10 cellular contexts compared by ENCODE assay signal in the genomic region with DNA sequence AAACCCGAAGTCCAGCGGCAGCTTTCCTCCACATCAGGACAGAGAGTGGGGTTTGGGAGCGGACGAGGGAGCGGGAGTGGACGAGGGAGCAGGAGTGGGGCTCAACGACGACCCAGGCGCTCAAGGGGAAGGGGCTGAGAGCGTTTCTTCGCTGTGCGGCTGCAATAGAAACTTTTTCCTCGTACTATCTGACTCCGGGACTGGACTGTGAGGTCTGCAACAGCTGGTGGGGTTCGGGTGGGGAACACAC. TPM values are rescaled to one million over a fixed set of nuclear protein-coding genes. Genes with fewer than 3 reads are reported as not detected.
A peak's percentile ranks its signal among the peaks of the same experiment; 100 is the strongest.
DNase-seq lines count a peak whose midpoint lies in the region; ATAC-seq and TF ChIP-seq lines count a peak whose summit lies in the region.
"Had no signal": no experiment of that assay in that cellular context is flagged by ENCODE, and none has a peak within 500 bp of the region (broad histone marks: within the 10 kb centered on the region; RNA-seq: fewer than 3 reads in every experiment).

No MANE protein-coding gene starts in this region.

- H3K9me3 Mint-ChIP-seq in activated naive CD8-positive, alpha-beta T cell treated with anti-CD3 and anti-CD28 coated beads, Interleukin-2, amount 10 ng/mL, durations not matched to agents 7 days and 5 days: no peaks in the 10 kb centered on the region

- H3K36me3 Mint-ChIP-seq in activated naive CD8-positive, alpha-beta T cell treated with anti-CD3 and anti-CD28 coated beads, Interleukin-2, amount 10 ng/mL, durations not matched to agents 7 days and 5 days: no peaks in the 10 kb centered on the region

- H3K27me3 ChIP-seq in iPS-15b (ENCODE audit: control insufficient read depth, insufficient read depth, low read length) (no peaks in the 10 kb centered on the region), prostate gland (replicated peaks; ENCODE audit: insufficient read depth) (peaks cover 10% of the 10 kb centered on the region)

- H3K4me1 ChIP-seq in ES-I3 (ENCODE audit: insufficient read depth, low read length) (peaks cover 20% of the 10 kb centered on the region), iPS-15b (ENCODE audit: control insufficient read depth, insufficient read depth, low read length) (peaks cover 25% of the 10 kb centered on the region), prostate gland (replicated peaks) (no peaks in the 10 kb centered on the region)

- 41% methylated on average over 15 of the region's 15 CpGs for WGBS in prostate gland

- peaks cover 69% of the 10 kb centered on the region for H3K27me3 Mint-ChIP-seq in activated naive CD8-positive, alpha-beta T cell treated with anti-CD3 and anti-CD28 coated beads, Interleukin-2, amount 10 ng/mL, durations not matched to agents 7 days and 5 days

- POLR2A ChIA-PET in activated naive CD8-positive, alpha-beta T cell treated with anti-CD3 and anti-CD28 coated beads, Interleukin-2, amount 10 ng/mL, durations not matched to agents 7 days and 5 days (lab: Charles Lee): no interaction called here

- H3K9me3 ChIP-seq in ES-I3 (ENCODE audit: control insufficient read depth, insufficient read depth, low read length) (no peaks in the 10 kb centered on the region), iPS-15b (ENCODE audit: control insufficient read depth, insufficient read depth, low read length) (no peaks in the 10 kb centered on the region), prostate gland (no peaks in the 10 kb centered on the region)

- peak overlapping the region; percentile 90 for H3K4me3 ChIP-seq in iPS-15b (ENCODE audit: low read depth, low read length)
- H3K4me3 ChIP-seq in prostate gland: peak overlapping the region; percentile 25 to 46

- no peak for ATAC-seq in activated naive CD8-positive, alpha-beta T cell treated with anti-CD3 and anti-CD28 coated beads, Interleukin-2, amount 10 ng/mL, durations not matched to agents 7 days and 5 days (ENCODE audit: low read depth)
- no peak for ATAC-seq in GM21529 (IDR thresholded peaks at IDR 0.05; ENCODE audit: unreplicated experiment)

- H3K36me3 ChIP-seq in ES-I3 (ENCODE audit: insufficient read depth, low read length) (no peaks in the 10 kb centered on the region), iPS-15b (ENCODE audit: control insufficient read depth, insufficient read depth, low read length) (no peaks in the 10 kb centered on the region), prostate gland (no peaks in the 10 kb centered on the region)

- H3K4me1 Mint-ChIP-seq in activated naive CD8-positive, alpha-beta T cell treated with anti-CD3 and anti-CD28 coated beads, Interleukin-2, amount 10 ng/mL, durations not matched to agents 7 days and 5 days: peaks cover 16% of the 10 kb centered on the region

- H3K9ac ChIP-seq in ES-I3 (ENCODE audit: low read depth, low read length) (peak overlapping the region; percentile 82), iPS-15b (ENCODE audit: low read depth, low read length) (peak overlapping the region; percentile 95)

- TF ChIP-seq POLR2A in prostate gland (IDR thresholded peaks at IDR 0.05): no peak

- H3K27ac Mint-ChIP-seq in activated naive CD8-positive, alpha-beta T cell treated with anti-CD3 and anti-CD28 coated beads, Interleukin-2, amount 10 ng/mL, durations not matched to agents 7 days and 5 days: no peak overlapping the region

- no peak for TF ChIP-seq CTCF in prostate gland (IDR thresholded peaks at IDR 0.05)

- no peak for DNase-seq in activated naive CD8-positive, alpha-beta T cell treated with anti-CD3 and anti-CD28 coated beads, Interleukin-2, amount 10 ng/mL, durations not matched to agents 7 days and 5 days
- no peak for DNase-seq in prostate gland (ENCODE audit: low spot score)
- no peak for DNase-seq in NCI-H2227 (lab: John Stamatoyannopoulos, UW; ENCODE audit: unreplicated experiment)
- no peak for DNase-seq in kidney tubule cell (ENCODE audit: low spot score)
- no peak for DNase-seq in NOMO-1 (lab: John Stamatoyannopoulos, UW; ENCODE audit: unreplicated experiment in 2 of 2)
- DNase-seq: stimulated activated CD4-positive, alpha-beta T cell treated with anti-CD3 and anti-CD28 coated beads, Interleukin-4, amount 100 ng/mL, for 24 hours had no signal

- peak overlapping the region; percentile 67 for H3K4me3 Mint-ChIP-seq in activated naive CD8-positive, alpha-beta T cell treated with anti-CD3 and anti-CD28 coated beads, Interleukin-2, amount 10 ng/mL, durations not matched to agents 7 days and 5 days

- intact Hi-C loops in prostate gland (cut with DNase I): loop anchor here (10.0 kb wide), 1 partner anchor 65 kb away; no protein-coding TSS in a partner anchor

- peak overlapping the region; percentile 19 to 43 for H3K27ac ChIP-seq in prostate gland

RNA-seq across cellular contexts. Expression of gene FAM20A, which starts 1.4 kb away (rescaled TPM):
- total RNA-seq in activated naive CD8-positive, alpha-beta T cell treated with anti-CD3 and anti-CD28 coated beads, Interleukin-2, amount 10 ng/mL, durations not matched to agents 7 days and 5 days: not detected
- 10 to 100 TPM in 1 of 2 donors, under 1 TPM in 1; 0.14 to 47.7 TPM for total RNA-seq in prostate gland
- total RNA-seq: H4 had no signal
